8 cellular contexts compared by ENCODE assay signal in genomic region chr13:39144941-39145533, GRCh38.
A peak's percentile ranks its signal among the peaks of the same experiment; 100 is the strongest.
DNase-seq lines count a peak whose midpoint lies in the region; ATAC-seq and TF ChIP-seq lines count a peak whose summit lies in the region.

No MANE protein-coding gene starts in this region.

- H3K79me2 ChIP-seq in ACC112 (ENCODE audit: control insufficient read depth, insufficient read depth, low read length, unreplicated experiment) = no peaks in the 10 kb centered on the region

- no peak for ATAC-seq in GM18870 (IDR thresholded peaks at IDR 0.05; ENCODE audit: unreplicated experiment)

- H3K36me3 ChIP-seq in ACC112 (ENCODE audit: insufficient read depth, low read length) (no peaks in the 10 kb centered on the region), GM06990 (ENCODE audit: control insufficient read depth, insufficient read depth, low read length) (no peaks in the 10 kb centered on the region), left ventricle myocardium inferior (no peaks in the 10 kb centered on the region)

- peaks cover 2% of the 10 kb centered on the region for H3K9me3 ChIP-seq in left ventricle myocardium inferior (replicated peaks)

- H3K27ac ChIP-seq in ACC112 (ENCODE audit: low read depth, low read length) (no peak overlapping the region), left ventricle myocardium inferior (replicated peaks) (peak overlapping the region; percentile 51)

- peak; percentile 8 for DNase-seq in GM06990 (ENCODE audit: extremely low read depth, insufficient read length)
- peak; percentile 44 for DNase-seq in NAMALWA (ENCODE audit: low spot score)
- DNase-seq in amniotic epithelial cell (ENCODE audit: low read depth) = peak; percentile 51
- DNase-seq in left ventricle myocardium inferior = peak; percentile 40
- peak; percentile 63 for DNase-seq in retina
- no peak for DNase-seq in activated CD4-positive, CD25-positive, alpha-beta regulatory T cell (lab: John Stamatoyannopoulos, UW)

- H3K27me3 ChIP-seq in ACC112 (ENCODE audit: insufficient read depth, low read length) (peaks cover 34% of the 10 kb centered on the region), GM06990 (replicated peaks; ENCODE audit: control insufficient read depth, insufficient read depth, low read length) (no peaks in the 10 kb centered on the region; the same call in 1 of the 2 replicates), left ventricle myocardium inferior (ENCODE audit: low read depth) (no peaks in the 10 kb centered on the region)

- peak; percentile 66 for TF ChIP-seq CTCF in GM06990 (IDR thresholded peaks at IDR 0.05; ENCODE audit: insufficient read depth, low read length, poor library complexity, severe bottlenecking)
- peak; percentile 89 for TF ChIP-seq CTCF in left ventricle myocardium inferior (IDR thresholded peaks at IDR 0.05; ENCODE audit: borderline replicate concordance)

- H3K4me3 ChIP-seq in ACC112 (ENCODE audit: low read depth, low read length) (peak overlapping the region; percentile 52), GM06990 (replicated peaks; ENCODE audit: low read depth, low read length) (no peak overlapping the region), left ventricle myocardium inferior (peak overlapping the region; percentile 48)

- H3K4me1 ChIP-seq in ACC112 (ENCODE audit: control insufficient read depth, insufficient read depth, low read length, unreplicated experiment) (peaks cover 5% of the 10 kb centered on the region), left ventricle myocardium inferior (peaks cover 17% of the 10 kb centered on the region)

- peak overlapping the region; percentile 15 for H2AFZ ChIP-seq in ACC112 (ENCODE audit: low read length, unreplicated experiment)

- intact Hi-C loops in left ventricle myocardium inferior (cut with micrococcal nuclease) = loop anchor here (5.0 to 10.0 kb wide), 3 partner anchors 122 to 467 kb away; no protein-coding TSS in a partner anchor

Comparison
In these comparisons a context has a peak if more than half of its experiments do, and no peak if none do; other contexts are left out.
1. DNase-seq: peak in GM06990 (single experiment), NAMALWA (single experiment), amniotic epithelial cell (single experiment), left ventricle myocardium inferior (single experiment) and retina (single experiment); none in activated CD4-positive, CD25-positive, alpha-beta regulatory T cell (0 of 4).